In genomic region chr1:161177112-161177935, GRCh38 we compare ENCODE assay signal across 8 cellular contexts. TPM values are rescaled to one million over a fixed set of nuclear protein-coding genes. Genes with fewer than 3 reads are reported as not detected.
DNase-seq lines count a peak whose midpoint lies in the region; ATAC-seq, FAIRE-seq and TF ChIP-seq lines count a peak whose summit lies in the region.

Gene B4GALT3 (minus strand): TSS chr1:161177507. CDS start chr1:161176060, 1,447 bp downstream.

- H3K36me3 ChIP-seq in bronchial epithelial cell (ENCODE audit: control insufficient read depth, insufficient read depth, low read length) (peaks cover 15% of the 10 kb centered on the region), smooth muscle cell (ENCODE audit: low read depth) (no peaks in the 10 kb centered on the region)

- H3F3A ChIP-seq in smooth muscle cell (ENCODE audit: low read depth): no peaks in the 10 kb centered on the region

- no peak for DNase-seq in AG04450 (ENCODE audit: low read depth, low spot score)
- DNase-seq in NCI-H345 (lab: John Stamatoyannopoulos, UW): peak; percentile 88
- DNase-seq in activated CD4-positive, CD25-positive, alpha-beta regulatory T cell (lab: John Stamatoyannopoulos, UW): peak; percentile 87 to 96 (median 93)
- DNase-seq in bronchial epithelial cell (ENCODE audit: low read depth): peak; percentile 59
- peak; percentile 90 to 91 (median 91) for DNase-seq in immature natural killer cell
- DNase-seq in smooth muscle cell (lab: John Stamatoyannopoulos, UW; ENCODE audit: unreplicated experiment): peak; percentile 83

- peak within 1 kb of the TSS; percentile 99 for H3K4me2 ChIP-seq in smooth muscle cell

- H3K27ac ChIP-seq in AG04450 (ENCODE audit: low read depth, low read length): peak within 1 kb of the TSS; percentile 47
- H3K27ac ChIP-seq in smooth muscle cell (ENCODE audit: low read depth): peak within 1 kb of the TSS; percentile 63

- no peaks in the 10 kb centered on the region for H3K9me3 Mint-ChIP-seq in immature natural killer cell

- peak within 1 kb of the TSS; percentile 98 for H3K9ac ChIP-seq in smooth muscle cell (ENCODE audit: low read depth)

- H3K4me1 ChIP-seq in smooth muscle cell (ENCODE audit: low read depth): peaks cover 7% of the 10 kb centered on the region

- POLR2A ChIA-PET in AG04450 (lab: Yijun Ruan, JAX): interaction anchor here (0.7 kb wide), 1 partner anchor 25 kb away, joined by 3 read pairs; the partner anchor contains the start of gene NDUFS2

- peaks cover 64 to 82% of the 10 kb centered on the region in 2 donors for H3K4me1 Mint-ChIP-seq in immature natural killer cell

- H3K27me3 ChIP-seq in AG04450 (ENCODE audit: control insufficient read depth, insufficient read depth, low read length) (no peaks in the 10 kb centered on the region), bronchial epithelial cell (ENCODE audit: control insufficient read depth, insufficient read depth, low read length) (no peaks in the 10 kb centered on the region), smooth muscle cell (ENCODE audit: low read depth) (no peaks in the 10 kb centered on the region)

- TF ChIP-seq CTCF in AG04450 (IDR thresholded peaks at IDR 0.05; ENCODE audit: low read depth, low read length) (no peak), bronchial epithelial cell (IDR thresholded peaks at IDR 0.05; ENCODE audit: insufficient read depth, low read length, severe bottlenecking) (peak; percentile 5), smooth muscle cell (IDR thresholded peaks at IDR 0.05; ENCODE audit: borderline replicate concordance, insufficient read depth, poor library complexity, severe bottlenecking) (peak; percentile 13)

- peaks cover 10% of the 10 kb centered on the region for H3K79me2 ChIP-seq in smooth muscle cell (ENCODE audit: low read depth)

- peaks cover 0 to 2% (median 0%) of the 10 kb centered on the region in 3 donors for H3K27me3 Mint-ChIP-seq in immature natural killer cell (ENCODE audit: low read depth in 3 of 3)

- peak within 1 kb of the TSS; percentile 98 to 100 (median 99) for H3K27ac Mint-ChIP-seq in immature natural killer cell

- H3K36me3 Mint-ChIP-seq in immature natural killer cell: peaks cover 4 to 21% (median 14%) of the 10 kb centered on the region in 3 donors

- H3K4me3 ChIP-seq in AG04450 (ENCODE audit: low read depth, low read length): peak within 1 kb of the TSS; percentile 98
- peak within 1 kb of the TSS; percentile 92 for H3K4me3 ChIP-seq in bronchial epithelial cell (ENCODE audit: low read depth, low read length)
- H3K4me3 ChIP-seq in smooth muscle cell: peak within 1 kb of the TSS; percentile 90

- FAIRE-seq in bronchial epithelial cell (lab: Jason Lieb, UNC): no peak

- H4K20me1 ChIP-seq in smooth muscle cell (ENCODE audit: low read depth): no peaks in the 10 kb centered on the region

- ATAC-seq in GM18909 (IDR thresholded peaks at IDR 0.05; ENCODE audit: poor library complexity, unreplicated experiment) (peak; percentile 83), HG03139 (IDR thresholded peaks at IDR 0.05; ENCODE audit: unreplicated experiment) (peak; percentile 79)

- CTCF ChIA-PET in AG04450 (lab: Charles Lee): interaction anchor here (0.7 to 1.9 kb wide), 2 partner anchors 15 to 145 kb away, joined by 6 to 15 read pairs; no protein-coding TSS in a partner anchor

- no peaks in the 10 kb centered on the region for H3K9me3 ChIP-seq in AG04450 (ENCODE audit: control insufficient read depth, insufficient read depth, low read length)
- H3K9me3 ChIP-seq in smooth muscle cell (replicated peaks; ENCODE audit: low read depth): no peaks in the 10 kb centered on the region

- peak within 1 kb of the TSS; percentile 94 to 100 (median 100) for H3K4me3 Mint-ChIP-seq in immature natural killer cell

- WGBS in smooth muscle cell (ENCODE audit: low lambda C conversion rate): 2% methylated on average over 39 of the region's 50 CpGs

- H2AFZ ChIP-seq in smooth muscle cell (ENCODE audit: low read depth): peak within 1 kb of the TSS; percentile 99

RNA-seq across cellular contexts. Expression of gene B4GALT3, which starts in this region (rescaled TPM):
- polyA plus RNA-seq in AG04450 (2011; rRNA removed) (21.8 and 24.7 TPM in 2 replicates), immature natural killer cell (10 to 100 TPM; 38.7 to 68.0 (median 49.6) TPM), smooth muscle cell (44.9 and 47.0 TPM in 2 replicates)
- 13.8 and 21.5 TPM in 2 replicates for polyA minus RNA-seq in AG04450 (2011; rRNA and poly(A)+ RNA removed)
- total RNA-seq in bronchial epithelial cell (11.5 and 12.9 TPM in 2 replicates), smooth muscle cell (21.4 and 21.9 TPM in 2 replicates)
